1 cellular context compared by ENCODE assay signal in the genomic region with DNA sequence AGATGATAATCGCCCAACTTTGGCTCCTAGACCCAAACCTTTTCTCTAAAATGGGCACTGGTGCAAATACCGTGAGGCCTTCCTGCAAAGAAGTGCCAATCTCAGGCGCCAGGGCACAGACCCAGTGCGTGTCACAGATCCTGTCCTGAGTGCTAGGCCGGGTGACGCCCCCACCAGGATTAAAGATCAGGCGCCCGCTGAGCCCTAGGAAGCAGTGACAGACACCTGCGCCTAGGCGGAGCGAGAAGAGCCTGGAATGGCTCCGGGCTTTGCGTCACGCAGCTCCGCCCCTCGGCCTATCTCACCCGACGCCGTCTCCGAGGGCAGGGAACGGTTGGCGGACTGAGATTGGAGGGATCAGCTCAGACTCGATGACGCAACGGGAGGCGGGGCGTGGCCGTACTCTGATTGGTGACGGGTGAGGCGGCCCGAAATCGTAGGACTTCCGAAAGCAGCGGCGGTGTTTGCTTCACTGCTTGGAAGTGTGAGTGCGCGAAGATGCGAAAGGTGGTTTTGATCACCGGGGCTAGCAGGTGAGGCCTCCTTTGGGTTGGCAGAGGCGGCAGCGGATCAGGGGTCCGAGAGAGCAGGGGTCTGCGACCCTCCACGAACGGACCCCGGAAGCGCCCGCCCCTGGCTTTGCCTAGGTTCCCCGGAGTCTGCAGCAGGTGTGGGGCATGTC.
A peak's percentile ranks its signal among the peaks of the same experiment; 100 is the strongest.
TF ChIP-seq lines count a peak whose summit lies in the region.

Gene HSD17B7 (plus strand): TSS at position 400 of the 682 bp plus-strand sequence. CDS start 99 bp downstream, at position 499.

TF ChIP-seq in neural cell, 6 proteins besides CTCF, POLR2A, EP300 and RAD21:
- peak; percentile 45 for TF ChIP-seq REST (IDR thresholded peaks at IDR 0.05; ENCODE audit: borderline replicate concordance)
- TF ChIP-seq SMC3 (conservative IDR thresholded peaks at IDR 0.05; ENCODE audit: poor library complexity), result peak; percentile 15
- peak; percentile 87 for TF ChIP-seq POLR2AphosphoS5 (IDR thresholded peaks at IDR 0.05)
- TF ChIP-seq TAF1 (IDR thresholded peaks at IDR 0.05; ENCODE audit: low read depth), result peak; percentile 47
- peak; percentile 72 for TF ChIP-seq MXI1 (conservative IDR thresholded peaks at IDR 0.05; ENCODE audit: poor library complexity, severe bottlenecking)
